In the genomic region with DNA sequence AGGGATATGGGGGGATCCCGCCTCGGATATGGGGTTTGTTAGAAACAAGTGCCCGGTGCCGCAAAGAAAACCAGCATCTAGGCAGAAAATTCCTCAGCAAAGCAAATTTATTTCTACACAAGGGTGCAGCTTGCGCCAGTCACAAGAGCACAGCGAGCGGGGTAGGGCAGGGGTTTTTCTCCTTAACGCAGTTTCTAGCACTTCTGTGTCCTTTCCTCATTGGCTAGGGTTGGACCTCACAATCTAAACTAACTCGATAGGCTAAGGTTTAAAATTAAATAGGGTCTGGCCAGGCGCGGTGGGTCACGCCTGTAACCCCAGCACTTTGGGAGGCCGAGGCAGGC, we compare ENCODE assay signal across 8 cellular contexts. TPM values are rescaled to one million over a fixed set of nuclear protein-coding genes. Genes with fewer than 3 reads are reported as not detected.
A peak's percentile ranks its signal among the peaks of the same experiment; 100 is the strongest.
DNase-seq lines count a peak whose midpoint lies in the region; ATAC-seq and TF ChIP-seq lines count a peak whose summit lies in the region.

No MANE protein-coding gene starts in this region.

- peaks cover 7% of the 10 kb centered on the region for H3K27me3 Mint-ChIP-seq in GM23338 (ENCODE audit: insufficient read depth, low read depth, poor library complexity)

- intact Hi-C loops in PC-3 (cut with micrococcal nuclease) (no loop called here), dorsolateral prefrontal cortex (cut with DNase I) (no loop called here), uterus (cut with DNase I; ENCODE audit: low total_unique reads) (no loop called here)

- H3K9me3 Mint-ChIP-seq in GM23338, result peaks cover 83% of the 10 kb centered on the region

- H2AFZ ChIP-seq in GM23338 (peak overlapping the region; percentile 98), PC-3 (ENCODE audit: low read length) (peak overlapping the region; percentile 91)

- POLR2A ChIA-PET in PC-3 (lab: Charles Lee; ENCODE audit: unreplicated experiment), result interaction anchor here (0.6 kb wide), 1 partner anchor 17 kb away, joined by 5 read pairs; no protein-coding TSS in a partner anchor

- peaks cover 20% of the 10 kb centered on the region for H3K36me3 Mint-ChIP-seq in GM23338 (ENCODE audit: low read depth)

- H3K4me3 Mint-ChIP-seq in GM23338, result no peak overlapping the region

- H3K36me3 ChIP-seq in GM23338 (ENCODE audit: insufficient read depth) (no peaks in the 10 kb centered on the region), PC-3 (ENCODE audit: low read depth, low read length) (peaks cover 30% of the 10 kb centered on the region), uterus (no peaks in the 10 kb centered on the region)

- no peak overlapping the region for H3K27ac Mint-ChIP-seq in GM23338

- no peak for TF ChIP-seq CTCF in GM23338 (conservative IDR thresholded peaks at IDR 0.05; ENCODE audit: low read depth in 2 of 2)
- no peak for TF ChIP-seq CTCF in PC-3 (conservative IDR thresholded peaks at IDR 0.05; ENCODE audit: low read depth, low read length)
- no peak for TF ChIP-seq CTCF in dorsolateral prefrontal cortex (IDR thresholded peaks at IDR 0.05 in 54 of 56, conservative IDR thresholded peaks at IDR 0.05 in 2 of 56; ENCODE audit: low read depth in 1 of 56, partially characterized antibody in 56 of 56)
- no peak for TF ChIP-seq CTCF in uterus (IDR thresholded peaks at IDR 0.05)

- H3K4me2 ChIP-seq in GM23338 (peak overlapping the region; percentile 85), PC-3 (ENCODE audit: low read length) (peak overlapping the region; percentile 86)

- H3K4me1 Mint-ChIP-seq in GM23338, result no peaks in the 10 kb centered on the region

- H3K4me1 ChIP-seq in GM23338 (ENCODE audit: insufficient read depth), result peaks cover 4% of the 10 kb centered on the region; the same call in 1 of the 2 replicates
- H3K4me1 ChIP-seq in PC-3 (ENCODE audit: insufficient read depth, low read length), result no peaks in the 10 kb centered on the region; the same call in 1 of the 2 replicates
- H3K4me1 ChIP-seq in uterus, result no peaks in the 10 kb centered on the region

- CTCF ChIA-PET in PC-3 (lab: Charles Lee), result interaction anchor here (1.8 kb wide), 1 partner anchor 17 kb away, joined by 17 read pairs; no protein-coding TSS in a partner anchor

- peak overlapping the region; percentile 62 for H3K9ac ChIP-seq in PC-3 (ENCODE audit: low read length)

- H3K27ac ChIP-seq in GM23338 (ENCODE audit: low read depth) (no peak overlapping the region), PC-3 (ENCODE audit: low read length) (no peak overlapping the region), dorsolateral prefrontal cortex (peak overlapping the region in 48 of 59 donors; percentile 60 to 94 (median 88)), uterus (peak overlapping the region; percentile 67 to 83)

- DNase-seq in GM23338 (ENCODE audit: low spot score) (peak; percentile 55), PC-3 (peak; percentile 50), dorsolateral prefrontal cortex (no peak), medulla oblongata (ENCODE audit: extremely low spot score) (peak; percentile 3), uterus (no peak), dedifferentiated amniotic fluid mesenchymal stem cell (ENCODE audit: extremely low spot score) (no peak), NCI-H2171 treated with DMSO at 0.1 percent for 48 hours (lab: John Stamatoyannopoulos, UW) (no peak), mesenteric fat pad (ENCODE audit: low spot score) (no peak)

- peaks cover 15% of the 10 kb centered on the region; the same call in 1 of the 2 replicates for H3K9me3 ChIP-seq in PC-3 (ENCODE audit: low read length)
- H3K9me3 ChIP-seq in uterus, result no peaks in the 10 kb centered on the region

- TSS peak; percentile 37 for BruUV-seq in PC-3 (replicated peaks; lab: Mats Ljungman, UMichigan)

- no peak for TF ChIP-seq POLR2A in uterus (IDR thresholded peaks at IDR 0.05)

- H3K4me3 ChIP-seq in GM23338 (peak overlapping the region; percentile 79), PC-3 (ENCODE audit: low read length) (peak overlapping the region; percentile 78), dorsolateral prefrontal cortex (peak overlapping the region; percentile 65 to 98 (median 92)), uterus (peak overlapping the region; percentile 53 to 62)

- H3K79me2 ChIP-seq in GM23338 (replicated peaks; ENCODE audit: insufficient read depth) (no peaks in the 10 kb centered on the region), PC-3 (ENCODE audit: low read length) (peaks cover 17% of the 10 kb centered on the region)

- H3K27me3 ChIP-seq in GM23338 (ENCODE audit: insufficient read depth) (peaks cover 42% of the 10 kb centered on the region), PC-3 (ENCODE audit: low read length) (no peaks in the 10 kb centered on the region), dorsolateral prefrontal cortex (no peaks in the 10 kb centered on the region), uterus (no peaks in the 10 kb centered on the region)

- H4K20me1 ChIP-seq in GM23338 (replicated peaks; ENCODE audit: insufficient read depth) (peaks cover 9% of the 10 kb centered on the region), PC-3 (ENCODE audit: low read length) (no peaks in the 10 kb centered on the region)

- ATAC-seq in GM23338 (no peak), PC-3 (peak; percentile 41)

- H3F3A ChIP-seq in GM23338 (replicated peaks; ENCODE audit: low read depth), result no peaks in the 10 kb centered on the region
- no peaks in the 10 kb centered on the region for H3F3A ChIP-seq in PC-3 (ENCODE audit: low read length, unreplicated experiment)

- no peaks in the 10 kb centered on the region for H3K9me2 ChIP-seq in GM23338 (ENCODE audit: insufficient read depth)
- no peaks in the 10 kb centered on the region for H3K9me2 ChIP-seq in PC-3 (replicated peaks; ENCODE audit: low read length)

TF ChIP-seq in GM23338, 12 proteins besides CTCF, POLR2A, EP300 and RAD21 (continues in another document):
- TF ChIP-seq STAT1 (IDR thresholded peaks at IDR 0.05; ENCODE audit: unreplicated experiment) (no peak), POLR2AphosphoS5 (IDR thresholded peaks at IDR 0.05; ENCODE audit: low read depth) (no peak), EZH2 (IDR thresholded peaks at IDR 0.05; ENCODE audit: low read depth, unreplicated experiment) (no peak), EZH2phosphoT487 (IDR thresholded peaks at IDR 0.05; ENCODE audit: unreplicated experiment) (no peak), JUNB (IDR thresholded peaks at IDR 0.05; ENCODE audit: unreplicated experiment) (no peak)

RNA-seq across cellular contexts. Expression of a gene that starts 0.6 kb away (rescaled TPM):
- 6.1 and 9.3 TPM in 2 replicates for total RNA-seq in GM23338 (2014; rRNA removed; shearing (Covaris generic))
- 2.3 and 2.5 TPM in 2 replicates for polyA plus RNA-seq in GM23338 (2016; fragmentation: Nextera tagmentation; extraction: Ambion mirVana)
- total RNA-seq in PC-3 (2014; rRNA removed) (11.6 and 11.9 TPM in 2 replicates), dorsolateral prefrontal cortex (10 to 100 TPM in 119 of 120 experiments, 1 to 10 TPM in 1; 9.1 to 27.5 (median 17.6) TPM), uterus (100 to 1,000 TPM in 1 of 4 donors, 10 to 100 TPM in 3; 18.5 to 139 (median 23.0) TPM), mesenteric fat pad (12.2 TPM)

RNA-seq across cellular contexts. Expression of a gene that starts 16.4 kb away (rescaled TPM):
- 1.1 and 1.3 TPM in 2 replicates for total RNA-seq in GM23338 (2014; rRNA removed; shearing (Covaris generic))
- 0.32 and 0.61 TPM in 2 replicates for polyA plus RNA-seq in GM23338 (2016; fragmentation: Nextera tagmentation; extraction: Ambion mirVana)
- total RNA-seq in PC-3 (2014; rRNA removed) (0.17 and 0.47 TPM in 2 replicates), dorsolateral prefrontal cortex (10 to 100 TPM in 5 of 120 experiments, 1 to 10 TPM in 115; 3.3 to 10.8 (median 6.0) TPM), uterus (10 to 100 TPM in 1 of 4 donors, 1 to 10 TPM in 2, under 1 TPM in 1; 0.59 to 10.9 (median 4.2) TPM), mesenteric fat pad (1.5 TPM)

RNA-seq across cellular contexts. Expression of a gene that starts 33.8 kb away (rescaled TPM):
- total RNA-seq in GM23338 (2014; rRNA removed; shearing (Covaris generic)), result 6.6 and 11.7 TPM in 2 replicates
- 3.5 and 4.5 TPM in 2 replicates for polyA plus RNA-seq in GM23338 (2016; fragmentation: Nextera tagmentation; extraction: Ambion mirVana)
- total RNA-seq in PC-3 (2014; rRNA removed), result 2.8 and 6.2 TPM in 2 replicates
- total RNA-seq in dorsolateral prefrontal cortex, result 10 to 100 TPM; 14.0 to 27.1 (median 19.1) TPM
- 10 to 100 TPM in 2 of 4 donors, 1 to 10 TPM in 2; 5.4 to 19.8 (median 11.0) TPM for total RNA-seq in uterus
- total RNA-seq in mesenteric fat pad, result 2.3 TPM

RNA-seq across cellular contexts. Expression of a gene that starts 47.9 kb away (rescaled TPM):
- 0.52 and 1.1 TPM in 2 replicates for total RNA-seq in GM23338 (2014; rRNA removed; shearing (Covaris generic))
- 0.40 and 0.43 TPM in 2 replicates for polyA plus RNA-seq in GM23338 (2016; fragmentation: Nextera tagmentation; extraction: Ambion mirVana)
- total RNA-seq in PC-3 (2014; rRNA removed) (6.9 and 8.0 TPM in 2 replicates), dorsolateral prefrontal cortex (10 to 100 TPM in 102 of 120 experiments, 1 to 10 TPM in 18; 5.8 to 26.6 (median 13.8) TPM), uterus (10 to 100 TPM in 3 of 4 donors, 1 to 10 TPM in 1; 8.5 to 25.6 (median 19.8) TPM), mesenteric fat pad (5.7 TPM)

Comparison
In these comparisons a context has a peak if more than half of its experiments do, and no peak if none do; other contexts are left out.
1. DNase-seq: peak in GM23338 (single experiment), PC-3 (single experiment) and medulla oblongata (single experiment); none in dorsolateral prefrontal cortex (0 of 10), uterus (0 of 2), dedifferentiated amniotic fluid mesenchymal stem cell (single experiment), NCI-H2171 treated with DMSO at 0.1 percent for 48 hours (single experiment) and mesenteric fat pad (single experiment).
2. H3K27ac ChIP-seq: peak in dorsolateral prefrontal cortex (48 of 59) and uterus (2 of 2); none in GM23338 (single experiment) and PC-3 (single experiment).
3. Peak in every context shown above with its lines, with median percentiles within 50 percentile points of each other: H3K4me3 ChIP-seq.